ENCODE assay signal across 8 cellular contexts in genomic region chr5:36876389-36876964, GRCh38. TPM values are rescaled to one million over a fixed set of nuclear protein-coding genes. Genes with fewer than 3 reads are reported as not detected.
DNase-seq lines count a peak whose midpoint lies in the region; ATAC-seq and TF ChIP-seq lines count a peak whose summit lies in the region.

Gene NIPBL (plus strand): TSS chr5:36876769. CDS start chr5:36953697, 76,928 bp downstream.

- H3K27me3 ChIP-seq in PC-3 (ENCODE audit: low read length) = no peaks in the 10 kb centered on the region
- no peaks in the 10 kb centered on the region for H3K27me3 ChIP-seq in mucosa of stomach (ENCODE audit: control insufficient read depth, insufficient read depth, low read length)

- no peaks in the 10 kb centered on the region for H3F3A ChIP-seq in PC-3 (ENCODE audit: low read length, unreplicated experiment)

- intact Hi-C loops in PC-3 (cut with micrococcal nuclease) = loop anchor here (5.0 kb wide), 1 partner anchor 841 kb away; no protein-coding TSS in a partner anchor

- POLR2A ChIA-PET in PC-3 (lab: Charles Lee; ENCODE audit: unreplicated experiment) = no interaction called here

- no peaks in the 10 kb centered on the region for H3K36me3 ChIP-seq in PC-3 (ENCODE audit: low read depth, low read length)
- H3K36me3 ChIP-seq in mucosa of stomach (ENCODE audit: control insufficient read depth, insufficient read depth, low read length) = no peaks in the 10 kb centered on the region

- ATAC-seq in GM21619 (IDR thresholded peaks at IDR 0.05; ENCODE audit: unreplicated experiment) (peak; percentile 58), PC-3 (peak; percentile 61)

- H3K4me2 ChIP-seq in PC-3 (ENCODE audit: low read length) = peak within 1 kb of the TSS; percentile 98

- no TSS peak for BruUV-seq in PC-3 (replicated peaks; lab: Mats Ljungman, UMichigan)

- TF ChIP-seq EP300 in Ishikawa (IDR thresholded peaks at IDR 0.05; ENCODE audit: borderline replicate concordance) = no peak

- CTCF ChIA-PET in PC-3 (lab: Charles Lee) = interaction anchor here (1.1 to 1.6 kb wide), 2 partner anchors 41 to 129 kb away, joined by 3 to 4 read pairs; no protein-coding TSS in a partner anchor

- no peak for TF ChIP-seq RAD21 in Ishikawa (IDR thresholded peaks at IDR 0.05; ENCODE audit: low read depth)

- H3K9me3 ChIP-seq in PC-3 (ENCODE audit: low read length) (no peaks in the 10 kb centered on the region), mucosa of stomach (ENCODE audit: control insufficient read depth, low read length) (no peaks in the 10 kb centered on the region)

- TF ChIP-seq POLR2A in erythroblast (IDR thresholded peaks at IDR 0.05; ENCODE audit: low read length) = peak; percentile 89

- H3K4me3 ChIP-seq in PC-3 (ENCODE audit: low read length) = peak within 1 kb of the TSS; percentile 87
- H3K4me3 ChIP-seq in mucosa of stomach (ENCODE audit: low read length) = peak within 1 kb of the TSS; percentile 86

- peak within 1 kb of the TSS; percentile 96 for H2AFZ ChIP-seq in PC-3 (ENCODE audit: low read length)

- no peak for TF ChIP-seq CTCF in PC-3 (conservative IDR thresholded peaks at IDR 0.05; ENCODE audit: low read depth, low read length)

- peaks cover 42% of the 10 kb centered on the region for H3K4me1 ChIP-seq in PC-3 (ENCODE audit: insufficient read depth, low read length)
- H3K4me1 ChIP-seq in mucosa of stomach (ENCODE audit: control insufficient read depth, insufficient read depth, low read length) = peaks cover 21% of the 10 kb centered on the region

- peaks cover 50% of the 10 kb centered on the region for H4K20me1 ChIP-seq in PC-3 (ENCODE audit: low read length)

- peak within 1 kb of the TSS; percentile 96 for H3K9ac ChIP-seq in PC-3 (ENCODE audit: low read length)
- peak within 1 kb of the TSS; percentile 95 for H3K9ac ChIP-seq in mucosa of stomach (ENCODE audit: low read length)

- H3K27ac ChIP-seq in PC-3 (ENCODE audit: low read length) = peak within 1 kb of the TSS; percentile 79

- peaks cover 97% of the 10 kb centered on the region for H3K79me2 ChIP-seq in PC-3 (ENCODE audit: low read length)

- DNase-seq in DMS153 (lab: John Stamatoyannopoulos, UW) (peak; percentile 95), PC-3 (peak; percentile 94), activated T-cell treated with anti-CD3 and anti-CD28 coated beads for 48 hours (ENCODE audit: low read depth) (peak; percentile 83), erythroblast (lab: John Stamatoyannopoulos, UW) (peak; percentile 94 to 95)
- peak; percentile 72 to 75 for DNase-seq in stimulated activated CD8-positive, alpha-beta memory T cell treated with anti-CD3 and anti-CD28 coated beads, Interleukin-7, amount 100 ng/mL, for 1 hour (ENCODE audit: low read depth in 2 of 2)

- no peaks in the 10 kb centered on the region for H3K9me2 ChIP-seq in PC-3 (replicated peaks; ENCODE audit: low read length)

TF ChIP-seq in Ishikawa, 13 proteins besides CTCF, POLR2A, EP300 and RAD21:
- TF ChIP-seq USF1 (IDR thresholded peaks at IDR 0.05) = no peak
- no peak for TF ChIP-seq REST (IDR thresholded peaks at IDR 0.05; ENCODE audit: low read depth)
- TF ChIP-seq TEAD4 (IDR thresholded peaks at IDR 0.05) = peak; percentile 33; the same call in 1 of the 2 replicates
- TF ChIP-seq NFIC (IDR thresholded peaks at IDR 0.05) = no peak
- peak; percentile 51; the same call in 1 of the 2 replicates for TF ChIP-seq EGR1 (IDR thresholded peaks at IDR 0.05)
- no peak for TF ChIP-seq FOXM1 (IDR thresholded peaks at IDR 0.05; ENCODE audit: borderline replicate concordance, low read depth)
- TF ChIP-seq ZBTB7A (IDR thresholded peaks at IDR 0.05; ENCODE audit: low read depth) = no peak
- no peak for TF ChIP-seq CREB1 (IDR thresholded peaks at IDR 0.05; ENCODE audit: low read depth)
- peak; percentile 87 for TF ChIP-seq YY1 (IDR thresholded peaks at IDR 0.05; ENCODE audit: low read depth)
- TF ChIP-seq TCF12 (IDR thresholded peaks at IDR 0.05; ENCODE audit: low read depth) = 0 out of 2 replicates have a peak, but pooled peaks have one; percentile 4
- TF ChIP-seq MAX (IDR thresholded peaks at IDR 0.05) = peak; percentile 50; the same call in 1 of the 2 replicates
- no peak for TF ChIP-seq CEBPB (IDR thresholded peaks at IDR 0.05)
- TF ChIP-seq TAF1 (IDR thresholded peaks at IDR 0.05; ENCODE audit: low read depth) = peak; percentile 83

RNA-seq across cellular contexts. Expression of gene NIPBL, which starts in this region (rescaled TPM):
- 16.8 and 24.8 TPM in 2 replicates for total RNA-seq in PC-3 (2014; rRNA removed)

Comparison
In these comparisons a context has a peak if more than half of its experiments do, and no peak if none do; other contexts are left out.
1. Peak in every context shown above with its lines: DNase-seq, ATAC-seq, H3K4me3 ChIP-seq and H3K27ac ChIP-seq.